ENCODE assay signal across 8 cellular contexts in the genomic region with DNA sequence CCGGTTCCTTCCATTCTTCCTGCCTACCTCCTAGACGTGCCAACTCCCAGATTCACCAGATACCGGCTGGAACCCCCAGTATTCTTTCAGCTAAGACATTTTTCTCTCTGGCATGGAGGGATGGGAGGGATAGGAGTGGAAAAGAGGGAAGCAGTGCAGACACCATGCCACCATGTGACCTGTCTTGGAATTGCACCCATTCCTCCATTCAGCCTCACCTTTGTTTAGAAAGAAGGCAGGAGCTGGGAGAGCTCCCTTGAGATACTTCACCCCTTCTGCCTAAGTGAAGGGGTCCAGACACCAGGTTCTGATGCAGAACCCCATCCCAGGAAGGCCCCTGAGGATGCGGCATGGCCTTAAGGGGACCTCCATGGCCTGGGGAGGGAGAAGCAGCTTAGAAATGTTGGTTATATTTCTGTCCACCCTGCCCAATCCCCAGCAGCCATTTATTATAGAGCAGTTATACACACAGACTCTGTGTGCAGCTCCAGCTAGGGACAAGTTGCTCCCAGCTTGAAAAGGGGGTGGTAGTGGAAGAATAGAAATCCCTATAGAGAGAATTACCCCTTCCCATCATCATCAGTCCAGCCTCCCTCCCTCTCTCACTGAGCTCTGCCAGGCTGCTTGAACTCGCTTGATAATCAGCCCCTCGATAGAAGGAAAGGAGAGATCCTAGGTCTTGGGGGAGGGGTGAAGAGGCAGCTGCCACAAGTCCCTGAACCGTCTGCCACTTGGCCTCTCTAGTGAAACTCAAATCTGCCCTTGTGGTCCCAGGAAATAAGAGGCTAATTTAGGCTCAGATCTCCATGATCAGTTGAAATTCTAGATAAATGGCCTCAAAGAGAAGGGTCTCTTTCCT. TPM values are rescaled to one million over a fixed set of nuclear protein-coding genes. Genes with fewer than 3 reads are reported as not detected.
A peak's percentile ranks its signal among the peaks of the same experiment; 100 is the strongest.
DNase-seq lines count a peak whose midpoint lies in the region; ATAC-seq and TF ChIP-seq lines count a peak whose summit lies in the region.

No MANE protein-coding gene starts in this region.

- DNase-seq in DMS 273 treated with DMSO at 0.1 percent for 48 hours (lab: John Stamatoyannopoulos, UW) (peak; percentile 50), SK-N-SH (peak; percentile 80), foreskin fibroblast (peak; percentile 47 to 75), trophoblast cell (peak; percentile 42 to 59), NOMO-1 treated with dmso at 0.1 percent for 144 hours (lab: John Stamatoyannopoulos, UW; ENCODE audit: unreplicated experiment) (no peak), NCI-H774 (lab: John Stamatoyannopoulos, UW) (no peak)

- peaks cover 9% of the 10 kb centered on the region for H3K79me1 ChIP-seq in trophoblast cell (ENCODE audit: low read length)

- POLR2A ChIA-PET in SK-N-SH (lab: Yijun Ruan, JAX) = interaction anchor here (0.6 to 2.0 kb wide), 5 partner anchors 40 to 951 kb away, joined by 3 to 19 read pairs (median 3); a partner anchor contains a TSS

- H3K79me2 ChIP-seq in SK-N-SH (ENCODE audit: insufficient read depth) = peaks cover 3% of the 10 kb centered on the region; the same call in 1 of the 2 replicates
- H3K79me2 ChIP-seq in trophoblast cell (ENCODE audit: control insufficient read depth, insufficient read depth, low read length, poor library complexity) = peaks cover 3% of the 10 kb centered on the region

- H4K20me1 ChIP-seq in SK-N-SH (ENCODE audit: insufficient read depth) = no peaks in the 10 kb centered on the region

- WGBS in SK-N-SH (ENCODE audit: low lambda C conversion rate) = 27% methylated on average over 4 of the region's 7 CpGs
- WGBS in trophoblast cell (ENCODE audit: extremely low coverage, insufficient coverage, insufficient read length) = no CpG with 5 or more reads among the region's 7 CpGs

- H3K9me2 ChIP-seq in SK-N-SH = no peaks in the 10 kb centered on the region

- H2BK5ac ChIP-seq in trophoblast cell (ENCODE audit: low read depth, low read length, poor library complexity) = no peak overlapping the region

- CTCF ChIA-PET in SK-N-SH (lab: Yijun Ruan, JAX) = interaction anchor here (0.6 to 8.5 kb wide), 50 partner anchors 8 to 580 kb away, joined by 3 to 174 read pairs (median 5); a partner anchor contains a TSS

- H3K23ac ChIP-seq in trophoblast cell (ENCODE audit: low read length) = no peak overlapping the region

- peaks cover 48% of the 10 kb centered on the region for H3K36me3 ChIP-seq in HUES48 (ENCODE audit: control insufficient read depth, insufficient read depth, low read length)
- peaks cover 7 to 24% of the 10 kb centered on the region in 2 experiments for H3K36me3 ChIP-seq in SK-N-SH (replicated peaks in 1 of 2; ENCODE audit: control insufficient read depth in 1 of 2, insufficient read depth in 2 of 2, low read length in 1 of 2)
- H3K36me3 ChIP-seq in trophoblast cell (ENCODE audit: control insufficient read depth in 1 of 2, insufficient read depth in 2 of 2, low read length in 2 of 2) = peaks cover 23% of the 10 kb centered on the region in 2 experiments

- H3K27me3 ChIP-seq in HUES48 (ENCODE audit: control insufficient read depth, insufficient read depth, low read length) (no peaks in the 10 kb centered on the region), SK-N-SH (ENCODE audit: insufficient read depth) (no peaks in the 10 kb centered on the region), trophoblast cell (ENCODE audit: insufficient read depth, low read length) (no peaks in the 10 kb centered on the region)

- ATAC-seq in HG03108 (IDR thresholded peaks at IDR 0.05; ENCODE audit: unreplicated experiment) = no peak

- H2AFZ ChIP-seq in SK-N-SH (ENCODE audit: low read depth) (no peak overlapping the region), trophoblast cell (ENCODE audit: insufficient read depth, low read length, poor library complexity) (no peak overlapping the region)

- peaks cover 24% of the 10 kb centered on the region for H3F3A ChIP-seq in SK-N-SH (replicated peaks; ENCODE audit: insufficient read depth)

- H3K27ac ChIP-seq in HUES48 (ENCODE audit: low read depth, low read length) = peak overlapping the region; percentile 98
- H3K27ac ChIP-seq in SK-N-SH (ENCODE audit: low read depth in 2 of 2, low read length in 1 of 2) = peak overlapping the region; percentile 75 to 88; a peak in 3 of 4 replicates
- no peak overlapping the region for H3K27ac ChIP-seq in trophoblast cell (ENCODE audit: low read depth, low read length)

- H3K14ac ChIP-seq in trophoblast cell (ENCODE audit: low read length) = no peak overlapping the region

- H3K4me1 ChIP-seq in HUES48 (ENCODE audit: control insufficient read depth, insufficient read depth, low read length) = peaks cover 48% of the 10 kb centered on the region
- peaks cover 28 to 48% of the 10 kb centered on the region in 2 experiments for H3K4me1 ChIP-seq in SK-N-SH (ENCODE audit: control insufficient read depth in 1 of 2, insufficient read depth in 2 of 2, low read depth in 1 of 2, low read length in 1 of 2)
- H3K4me1 ChIP-seq in trophoblast cell (ENCODE audit: control insufficient read depth in 1 of 2, insufficient read depth in 2 of 2, low read length in 2 of 2) = peaks cover 26 to 42% of the 10 kb centered on the region in 2 experiments

- peak; percentile 75 for TF ChIP-seq RAD21 in SK-N-SH (IDR thresholded peaks at IDR 0.05; ENCODE audit: low read length)

- no peak for TF ChIP-seq EP300 in SK-N-SH (IDR thresholded peaks at IDR 0.05; ENCODE audit: borderline replicate concordance in 1 of 2, low read depth in 1 of 2, low read length in 1 of 2)

- no peak overlapping the region for H2BK12ac ChIP-seq in trophoblast cell (ENCODE audit: low read length)

- H4K8ac ChIP-seq in trophoblast cell (ENCODE audit: low read depth, low read length) = no peak overlapping the region

- no peak overlapping the region for H2BK120ac ChIP-seq in trophoblast cell (ENCODE audit: insufficient read depth, low read length, poor library complexity)

- no peak overlapping the region for H3K4ac ChIP-seq in trophoblast cell (ENCODE audit: low read depth, low read length)

- H3K18ac ChIP-seq in trophoblast cell (ENCODE audit: low read length) = no peak overlapping the region

- H3K4me2 ChIP-seq in SK-N-SH (peak overlapping the region; percentile 48; the same call in 1 of the 2 replicates), trophoblast cell (ENCODE audit: low read length) (no peak overlapping the region)

- H3K9me3 ChIP-seq in HUES48 (ENCODE audit: control insufficient read depth, insufficient read depth, low read length) = no peaks in the 10 kb centered on the region
- no peaks in the 10 kb centered on the region for H3K9me3 ChIP-seq in SK-N-SH
- H3K9me3 ChIP-seq in trophoblast cell (ENCODE audit: insufficient read depth, low read depth, low read length) = peaks cover 4% of the 10 kb centered on the region

- H3K9ac ChIP-seq in HUES48 (ENCODE audit: low read depth, low read length) (peak overlapping the region; percentile 14; the same call in 1 of the 2 replicates), SK-N-SH (no peak overlapping the region), trophoblast cell (ENCODE audit: low read length) (no peak overlapping the region)

- no peak overlapping the region for H3K4me3 ChIP-seq in HUES48 (ENCODE audit: low read depth, low read length)
- H3K4me3 ChIP-seq in SK-N-SH (ENCODE audit: low read depth in 2 of 2, low read length in 1 of 2) = no peak overlapping the region; a peak in 1 of 4 replicates
- no peak overlapping the region for H3K4me3 ChIP-seq in foreskin fibroblast (ENCODE audit: low read depth in 1 of 2, low read length in 2 of 2)
- no peak overlapping the region for H3K4me3 ChIP-seq in trophoblast cell (ENCODE audit: low read depth, low read length)

- no peak overlapping the region for H4K91ac ChIP-seq in trophoblast cell (ENCODE audit: low read depth, low read length)

- H4K12ac ChIP-seq in trophoblast cell (ENCODE audit: low read depth, low read length) = no peak overlapping the region

- no peak overlapping the region for H2AK5ac ChIP-seq in trophoblast cell (ENCODE audit: low read length)

- TF ChIP-seq CTCF in SK-N-SH (IDR thresholded peaks at IDR 0.05) = peak; percentile 74
- TF ChIP-seq CTCF in foreskin fibroblast (IDR thresholded peaks at IDR 0.05; ENCODE audit: low read depth, low read length) = peak; percentile 65

TF ChIP-seq in SK-N-SH, 30 proteins besides CTCF, POLR2A, EP300 and RAD21 (continues in another document):
- no peak for TF ChIP-seq RCOR1 (IDR thresholded peaks at IDR 0.05; ENCODE audit: low read length)
- TF ChIP-seq, protein P1, sequence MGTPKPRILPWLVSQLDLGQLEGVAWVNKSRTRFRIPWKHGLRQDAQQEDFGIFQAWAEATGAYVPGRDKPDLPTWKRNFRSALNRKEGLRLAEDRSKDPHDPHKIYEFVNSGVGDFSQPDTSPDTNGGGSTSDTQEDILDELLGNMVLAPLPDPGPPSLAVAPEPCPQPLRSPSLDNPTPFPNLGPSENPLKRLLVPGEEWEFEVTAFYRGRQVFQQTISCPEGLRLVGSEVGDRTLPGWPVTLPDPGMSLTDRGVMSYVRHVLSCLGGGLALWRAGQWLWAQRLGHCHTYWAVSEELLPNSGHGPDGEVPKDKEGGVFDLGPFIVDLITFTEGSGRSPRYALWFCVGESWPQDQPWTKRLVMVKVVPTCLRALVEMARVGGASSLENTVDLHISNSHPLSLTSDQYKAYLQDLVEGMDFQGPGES (IDR thresholded peaks at IDR 0.05; ENCODE audit: low read depth, low read length) = no peak
- TF ChIP-seq EZH2phosphoT487 (IDR thresholded peaks at IDR 0.05; ENCODE audit: borderline replicate concordance, low read depth) = no peak
- no peak for TF ChIP-seq FOSL2 (IDR thresholded peaks at IDR 0.05; ENCODE audit: borderline replicate concordance, low read depth)
- no peak for TF ChIP-seq NRF1 (IDR thresholded peaks at IDR 0.05; ENCODE audit: low read depth, low read length)
- TF ChIP-seq, protein P2, sequence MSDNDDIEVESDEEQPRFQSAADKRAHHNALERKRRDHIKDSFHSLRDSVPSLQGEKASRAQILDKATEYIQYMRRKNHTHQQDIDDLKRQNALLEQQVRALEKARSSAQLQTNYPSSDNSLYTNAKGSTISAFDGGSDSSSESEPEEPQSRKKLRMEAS (IDR thresholded peaks at IDR 0.05; ENCODE audit: low read depth) = no peak
- TF ChIP-seq POLR2AphosphoS5 (IDR thresholded peaks at IDR 0.05; ENCODE audit: low read depth, low read length) = no peak
- no peak for TF ChIP-seq FOXM1 (IDR thresholded peaks at IDR 0.05; ENCODE audit: low read depth)
- no peak for TF ChIP-seq NFIC (IDR thresholded peaks at IDR 0.05; ENCODE audit: borderline replicate concordance)
- TF ChIP-seq ELF1 (IDR thresholded peaks at IDR 0.05) = no peak
- no peak for TF ChIP-seq SIN3A (IDR thresholded peaks at IDR 0.05; ENCODE audit: borderline replicate concordance, low read depth, low read length)
- TF ChIP-seq RXRA (IDR thresholded peaks at IDR 0.05; ENCODE audit: borderline replicate concordance, low read depth) = no peak

RNA-seq across cellular contexts. Expression of a gene that starts 5.1 kb away (rescaled TPM):
- polyA plus RNA-seq in SK-N-SH (2012; rRNA removed) = 3.3 and 4.0 TPM in 2 replicates
- polyA plus RNA-seq in SK-N-SH (2012; cell fraction: cytosol; rRNA removed) = 3.7 and 4.4 TPM in 2 replicates
- polyA plus RNA-seq in SK-N-SH (2012; cell fraction: nucleus; rRNA removed) = 3.3 and 5.0 TPM in 2 replicates
- polyA plus RNA-seq in trophoblast cell (2013) = 11.8 and 12.4 TPM in 2 replicates

RNA-seq across cellular contexts. Expression of a gene that starts 36.6 kb away (rescaled TPM):
- not detected in 2 replicates for polyA plus RNA-seq in SK-N-SH (2012; rRNA removed)
- polyA plus RNA-seq in SK-N-SH (2012; cell fraction: cytosol; rRNA removed) = under 0.01 TPM in 2 replicates
- 0.01 TPM in 1 of 2 replicates, not detected in the other for polyA plus RNA-seq in SK-N-SH (2012; cell fraction: nucleus; rRNA removed)
- 0.34 and 0.62 TPM in 2 replicates for polyA plus RNA-seq in trophoblast cell (2013)

Comparison
In these comparisons a context has a peak if more than half of its experiments do, and no peak if none do; other contexts are left out.
1. DNase-seq: peak in DMS 273 treated with DMSO at 0.1 percent for 48 hours (single experiment), SK-N-SH (single experiment), foreskin fibroblast (2 of 2) and trophoblast cell (2 of 2); none in NOMO-1 treated with dmso at 0.1 percent for 144 hours (single experiment) and NCI-H774 (single experiment).